ENCODE assay signal across 7 cellular contexts in the genomic region with DNA sequence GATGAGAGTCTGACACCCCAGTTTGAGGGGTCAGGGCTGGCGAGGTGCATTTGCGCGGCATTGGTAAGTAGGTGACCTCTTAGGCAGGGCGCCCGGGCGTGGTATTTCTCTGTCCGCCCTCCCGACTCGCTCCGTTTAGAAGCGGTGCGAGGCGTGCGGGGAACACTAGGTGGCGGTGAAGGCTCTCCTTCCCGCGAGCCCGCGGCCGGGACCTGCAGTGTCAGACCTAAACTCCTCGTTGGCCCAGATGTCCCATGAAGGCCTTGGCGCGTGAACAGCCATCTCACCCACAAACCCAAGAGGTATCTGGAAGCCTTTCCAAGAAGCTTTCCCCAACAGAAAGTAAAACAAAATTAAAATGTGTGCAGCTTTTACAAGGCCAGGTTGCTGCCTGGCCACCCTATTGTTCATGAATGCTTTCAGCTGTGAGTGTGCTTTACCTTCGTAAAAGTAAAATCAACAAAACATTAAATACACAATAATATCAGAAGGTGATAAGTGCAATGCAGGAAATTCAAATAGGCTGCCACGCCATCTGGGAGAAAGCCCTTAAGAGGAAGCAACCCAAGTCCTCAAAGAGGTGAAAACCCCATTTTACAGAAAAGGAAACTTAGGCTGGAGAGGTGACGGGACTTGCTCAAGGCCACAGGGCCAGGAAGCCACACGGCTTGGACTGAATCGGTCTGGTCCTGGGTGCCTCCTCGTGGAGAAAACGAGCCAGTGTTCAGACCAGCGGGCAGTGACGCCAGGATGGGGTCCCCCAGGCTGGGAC.
DNase-seq lines count a peak whose midpoint lies in the region; ATAC-seq, FAIRE-seq and TF ChIP-seq lines count a peak whose summit lies in the region.

No MANE protein-coding gene starts in this region.

- CTCF ChIA-PET in GM12878 (lab: Yijun Ruan, JAX), result interaction anchor here (0.6 to 3.5 kb wide), 24 partner anchors 8 to 758 kb away, joined by 3 to 18 read pairs (median 3); no protein-coding TSS in a partner anchor

- intact Hi-C loops in GM12878 (cut with micrococcal nuclease; ENCODE audit: unreplicated experiment), result loop anchor here (1.0 to 5.0 kb wide), 4 partner anchors 96 to 675 kb away; partner anchors contain the start of gene ISL2

- H3K4me3 ChIP-seq in GM12878, result peak overlapping the region; percentile 23; the same call in 1 of the 2 replicates
- peak overlapping the region; percentile 34; the same call in 1 of the 2 replicates for H3K4me3 ChIP-seq in iPS-20b (ENCODE audit: low read length)

- 2% methylated on average over 32 of the region's 32 CpGs for WGBS in GM12878 (ENCODE audit: insufficient coverage, insufficient replicate concordance, low lambda C conversion rate, missing lambda C conversion rate)

- H3K27me3 ChIP-seq in GM12878 (replicated peaks in 1 of 2; ENCODE audit: control insufficient read depth in 2 of 2, insufficient read depth in 2 of 2, low read length in 1 of 2) (0 out of 4 replicates have a peak, but pooled peaks cover 0 to 1% of the 10 kb centered on the region in 2 experiments), iPS-20b (ENCODE audit: insufficient read depth, low read length) (peaks cover 18% of the 10 kb centered on the region)

- H3K4me1 ChIP-seq in GM12878 (ENCODE audit: control insufficient read depth, insufficient read depth, low read length) (peaks cover 14% of the 10 kb centered on the region), iPS-20b (ENCODE audit: insufficient read depth, low read length) (no peaks in the 10 kb centered on the region)

- BruUV-seq in GM12878 (replicated peaks; lab: Mats Ljungman, UMichigan), result no TSS peak

- SMC1A ChIA-PET in GM12878 (lab: Charles Lee; ENCODE audit: uncharacterized antibody, unreplicated experiment), result interaction anchor here (0.7 to 1.6 kb wide), 9 partner anchors 9 to 677 kb away, joined by 3 to 5 read pairs (median 4); no protein-coding TSS in a partner anchor

- no peaks in the 10 kb centered on the region for H3K79me2 ChIP-seq in GM12878 (ENCODE audit: control insufficient read depth, insufficient read depth, low read length)

- H3K36me3 ChIP-seq in GM12878 (ENCODE audit: control insufficient read depth in 2 of 2, insufficient read depth in 2 of 2, low read length in 1 of 2) (no peaks in the 10 kb centered on the region), iPS-20b (ENCODE audit: insufficient read depth, low read depth, low read length) (no peaks in the 10 kb centered on the region)

- ATAC-seq in HG02798 (IDR thresholded peaks at IDR 0.05; ENCODE audit: poor library complexity, unreplicated experiment) (peak; percentile 88), GM12878 (peak; percentile 98)

- H3K9me3 ChIP-seq in GM12878 (replicated peaks; ENCODE audit: control insufficient read depth, insufficient read depth, low read length) (no peaks in the 10 kb centered on the region; the same call in 2 of the 3 replicates), iPS-20b (ENCODE audit: insufficient read depth, low read depth, low read length) (no peaks in the 10 kb centered on the region)

- DNase-seq in GM12892 (ENCODE audit: insufficient read length) (peak; percentile 95), NCI-H1930 (lab: John Stamatoyannopoulos, UW) (peak; percentile 42 to 58), UCSD-AML1 (lab: John Stamatoyannopoulos, UW; ENCODE audit: unreplicated experiment) (peak; percentile 77), GM12878 (ENCODE audit: low read depth, low spot score) (peak; percentile 43), smooth muscle cell of the brain vasculature (ENCODE audit: low read depth, low spot score) (peak; percentile 36)

- H3K4me2 ChIP-seq in GM12878 (ENCODE audit: control insufficient read depth, insufficient read depth), result peak overlapping the region; percentile 80

- in situ Hi-C loops in GM12878 (cut with MboI), result no loop called here

- TF ChIP-seq EP300 in GM12878 (IDR thresholded peaks at IDR 0.05; ENCODE audit: borderline replicate concordance in 1 of 2, control insufficient read depth in 1 of 2, low read depth in 2 of 2, low read length in 2 of 2), result no peak

- FAIRE-seq in GM12892 (lab: Jason Lieb, UNC) (peak; percentile 88), GM12878 (lab: Jason Lieb, UNC) (peak; percentile 83)

- POLR2A ChIA-PET in GM12878 (lab: Charles Lee), result no interaction called here

- H3K9ac ChIP-seq in GM12878 (ENCODE audit: control insufficient read depth, insufficient read depth, low read length), result peak overlapping the region; percentile 52
- no peak overlapping the region for H3K9ac ChIP-seq in iPS-20b (ENCODE audit: low read depth, low read length)

- peak; percentile 87 to 94 (median 92) for TF ChIP-seq CTCF in GM12878 (IDR thresholded peaks at IDR 0.05 in 2 of 3, conservative IDR thresholded peaks at IDR 0.05 in 1 of 3; ENCODE audit: control insufficient read depth in 2 of 3, extremely low read depth in 1 of 3, insufficient read depth in 1 of 3, low read depth in 3 of 3, low read length in 3 of 3)

- RAD21 ChIA-PET in GM12878 (lab: Charles Lee; ENCODE audit: unreplicated experiment), result interaction anchor here (0.6 to 1.3 kb wide), 8 partner anchors 28 to 659 kb away, joined by 3 to 4 read pairs (median 3); no protein-coding TSS in a partner anchor

- H2AFZ ChIP-seq in GM12878 (ENCODE audit: control insufficient read depth, low read depth, low read length), result peak overlapping the region; percentile 69

- TF ChIP-seq POLR2A in GM12892 (IDR thresholded peaks at IDR 0.05; ENCODE audit: low read depth, low read length) (no peak), GM12878 (IDR thresholded peaks at IDR 0.05; ENCODE audit: low read depth, low read length) (no peak)

- H3K27ac ChIP-seq in GM12878 (ENCODE audit: control insufficient read depth, insufficient read depth), result peak overlapping the region; percentile 60
- no peak overlapping the region for H3K27ac ChIP-seq in iPS-20b (ENCODE audit: low read length)

- H4K20me1 ChIP-seq in GM12878 (ENCODE audit: control insufficient read depth, insufficient read depth), result no peaks in the 10 kb centered on the region

- peak; percentile 87 for TF ChIP-seq RAD21 in GM12878 (IDR thresholded peaks at IDR 0.05; ENCODE audit: insufficient read depth, low read depth, low read length)

TF ChIP-seq in GM12878, 131 proteins besides CTCF, POLR2A, EP300 and RAD21 (continues in another document):
- TF ChIP-seq IRF4 (IDR thresholded peaks at IDR 0.05; ENCODE audit: low read depth, low read length), result 0 out of 2 replicates have a peak, but pooled peaks have one; percentile 41
- TF ChIP-seq, protein P1, sequence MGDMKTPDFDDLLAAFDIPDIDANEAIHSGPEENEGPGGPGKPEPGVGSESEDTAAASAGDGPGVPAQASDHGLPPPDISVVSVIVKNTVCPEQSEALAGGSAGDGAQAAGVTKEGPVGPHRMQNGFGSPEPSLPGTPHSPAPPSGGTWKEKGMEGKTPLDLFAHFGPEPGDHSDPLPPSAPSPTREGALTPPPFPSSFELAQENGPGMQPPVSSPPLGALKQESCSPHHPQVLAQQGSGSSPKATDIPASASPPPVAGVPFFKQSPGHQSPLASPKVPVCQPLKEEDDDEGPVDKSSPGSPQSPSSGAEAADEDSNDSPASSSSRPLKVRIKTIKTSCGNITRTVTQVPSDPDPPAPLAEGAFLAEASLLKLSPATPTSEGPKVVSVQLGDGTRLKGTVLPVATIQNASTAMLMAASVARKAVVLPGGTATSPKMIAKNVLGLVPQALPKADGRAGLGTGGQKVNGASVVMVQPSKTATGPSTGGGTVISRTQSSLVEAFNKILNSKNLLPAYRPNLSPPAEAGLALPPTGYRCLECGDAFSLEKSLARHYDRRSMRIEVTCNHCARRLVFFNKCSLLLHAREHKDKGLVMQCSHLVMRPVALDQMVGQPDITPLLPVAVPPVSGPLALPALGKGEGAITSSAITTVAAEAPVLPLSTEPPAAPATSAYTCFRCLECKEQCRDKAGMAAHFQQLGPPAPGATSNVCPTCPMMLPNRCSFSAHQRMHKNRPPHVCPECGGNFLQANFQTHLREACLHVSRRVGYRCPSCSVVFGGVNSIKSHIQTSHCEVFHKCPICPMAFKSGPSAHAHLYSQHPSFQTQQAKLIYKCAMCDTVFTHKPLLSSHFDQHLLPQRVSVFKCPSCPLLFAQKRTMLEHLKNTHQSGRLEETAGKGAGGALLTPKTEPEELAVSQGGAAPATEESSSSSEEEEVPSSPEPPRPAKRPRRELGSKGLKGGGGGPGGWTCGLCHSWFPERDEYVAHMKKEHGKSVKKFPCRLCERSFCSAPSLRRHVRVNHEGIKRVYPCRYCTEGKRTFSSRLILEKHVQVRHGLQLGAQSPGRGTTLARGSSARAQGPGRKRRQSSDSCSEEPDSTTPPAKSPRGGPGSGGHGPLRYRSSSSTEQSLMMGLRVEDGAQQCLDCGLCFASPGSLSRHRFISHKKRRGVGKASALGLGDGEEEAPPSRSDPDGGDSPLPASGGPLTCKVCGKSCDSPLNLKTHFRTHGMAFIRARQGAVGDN (IDR thresholded peaks at IDR 0.05), result no peak
- no peak for TF ChIP-seq POLR2AphosphoS2 (IDR thresholded peaks at IDR 0.05; ENCODE audit: low read depth, low read length)
- TF ChIP-seq, protein P2, sequence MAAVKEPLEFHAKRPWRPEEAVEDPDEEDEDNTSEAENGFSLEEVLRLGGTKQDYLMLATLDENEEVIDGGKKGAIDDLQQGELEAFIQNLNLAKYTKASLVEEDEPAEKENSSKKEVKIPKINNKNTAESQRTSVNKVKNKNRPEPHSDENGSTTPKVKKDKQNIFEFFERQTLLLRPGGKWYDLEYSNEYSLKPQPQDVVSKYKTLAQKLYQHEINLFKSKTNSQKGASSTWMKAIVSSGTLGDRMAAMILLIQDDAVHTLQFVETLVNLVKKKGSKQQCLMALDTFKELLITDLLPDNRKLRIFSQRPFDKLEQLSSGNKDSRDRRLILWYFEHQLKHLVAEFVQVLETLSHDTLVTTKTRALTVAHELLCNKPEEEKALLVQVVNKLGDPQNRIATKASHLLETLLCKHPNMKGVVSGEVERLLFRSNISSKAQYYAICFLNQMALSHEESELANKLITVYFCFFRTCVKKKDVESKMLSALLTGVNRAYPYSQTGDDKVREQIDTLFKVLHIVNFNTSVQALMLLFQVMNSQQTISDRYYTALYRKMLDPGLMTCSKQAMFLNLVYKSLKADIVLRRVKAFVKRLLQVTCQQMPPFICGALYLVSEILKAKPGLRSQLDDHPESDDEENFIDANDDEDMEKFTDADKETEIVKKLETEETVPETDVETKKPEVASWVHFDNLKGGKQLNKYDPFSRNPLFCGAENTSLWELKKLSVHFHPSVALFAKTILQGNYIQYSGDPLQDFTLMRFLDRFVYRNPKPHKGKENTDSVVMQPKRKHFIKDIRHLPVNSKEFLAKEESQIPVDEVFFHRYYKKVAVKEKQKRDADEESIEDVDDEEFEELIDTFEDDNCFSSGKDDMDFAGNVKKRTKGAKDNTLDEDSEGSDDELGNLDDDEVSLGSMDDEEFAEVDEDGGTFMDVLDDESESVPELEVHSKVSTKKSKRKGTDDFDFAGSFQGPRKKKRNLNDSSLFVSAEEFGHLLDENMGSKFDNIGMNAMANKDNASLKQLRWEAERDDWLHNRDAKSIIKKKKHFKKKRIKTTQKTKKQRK (IDR thresholded peaks at IDR 0.05; ENCODE audit: low read depth, low read length), result no peak
- 0 out of 4 replicates have a peak, but pooled peaks of 1 of the 2 experiments have one; percentile 29 for TF ChIP-seq BHLHE40 (IDR thresholded peaks at IDR 0.05; ENCODE audit: borderline replicate concordance in 1 of 2, low read depth in 2 of 2, low read length in 1 of 2)
- no peak for TF ChIP-seq GATAD2B (conservative IDR thresholded peaks at IDR 0.05; ENCODE audit: low read depth)

Comparison
In these comparisons a context has a peak if more than half of its experiments do, and no peak if none do; other contexts are left out.
1. DNase-seq: peak in every context shown above with its lines; median percentile 95 in GM12892; 77 in UCSD-AML1; 50 in NCI-H1930; 43 in GM12878; 36 in smooth muscle cell of the brain vasculature.